8 cellular contexts compared by ENCODE assay signal in genomic region chr17:45948881-45949624, GRCh38. TPM values are rescaled to one million over a fixed set of nuclear protein-coding genes. Genes with fewer than 3 reads are reported as not detected.
A peak's percentile ranks its signal among the peaks of the same experiment; 100 is the strongest.
DNase-seq lines count a peak whose midpoint lies in the region; ATAC-seq, FAIRE-seq and TF ChIP-seq lines count a peak whose summit lies in the region.

No MANE protein-coding gene starts in this region.

- no peaks in the 10 kb centered on the region for H3K4me1 ChIP-seq in pancreas
- H3K4me1 ChIP-seq in tibial artery = peaks cover 0 to 13% (median 7%) of the 10 kb centered on the region in 4 donors

- intact Hi-C loops in Right ventricle myocardium superior (cut with DNase I) (loop anchor here (5.0 kb wide), 1 partner anchor 57 kb away; the partner anchor contains the start of gene MAPT), pancreas (cut with DNase I) (no loop called here), tibial artery (cut with DNase I; ENCODE audit: low total_unique reads) (no loop called here)

- H3K4me1 Mint-ChIP-seq in activated naive CD8-positive, alpha-beta T cell treated with anti-CD3 and anti-CD28 coated beads for 36 hours = peaks cover 5% of the 10 kb centered on the region

- TF ChIP-seq CTCF in AG10803 (conservative IDR thresholded peaks at IDR 0.05; ENCODE audit: low read length) = peak; percentile 61
- peak; percentile 65 to 85 (median 76) for TF ChIP-seq CTCF in pancreas (IDR thresholded peaks at IDR 0.05)
- TF ChIP-seq CTCF in tibial artery (IDR thresholded peaks at IDR 0.05) = peak; percentile 69 to 76

- H3K9me3 ChIP-seq in SK-N-MC (ENCODE audit: low read depth, low read length) (no peaks in the 10 kb centered on the region), pancreas (no peaks in the 10 kb centered on the region), tibial artery (no peaks in the 10 kb centered on the region)

- H3K27me3 Mint-ChIP-seq in activated naive CD8-positive, alpha-beta T cell treated with anti-CD3 and anti-CD28 coated beads for 36 hours = peaks cover 39% of the 10 kb centered on the region

- H3K4me3 ChIP-seq in AG10803 (ENCODE audit: low read length) (peak overlapping the region; percentile 2; the same call in 1 of the 2 replicates), SK-N-MC (no peak overlapping the region), pancreas (peak overlapping the region in 2 of 4 donors; percentile 21 to 22), tibial artery (peak overlapping the region in 1 of 2 donors; percentile 34)

- DNase-seq in AG10803 (ENCODE audit: low read depth) = peak; percentile 48
- DNase-seq in HEK293T (ENCODE audit: extremely low spot score) = peak; percentile 89
- no peak for DNase-seq in SK-N-MC (ENCODE audit: low read depth, low spot score)
- peak; percentile 76 for DNase-seq in activated naive CD8-positive, alpha-beta T cell treated with anti-CD3 and anti-CD28 coated beads for 36 hours
- peak; percentile 89 for DNase-seq in Right ventricle myocardium superior
- peak; percentile 58 to 93 (median 74) for DNase-seq in pancreas
- DNase-seq in tibial artery = peak; percentile 69 to 80
- no peak for DNase-seq in NCI-H128 (lab: John Stamatoyannopoulos, UW; ENCODE audit: unreplicated experiment)

- H3K27ac ChIP-seq in SK-N-MC = peak overlapping the region; percentile 90
- no peak overlapping the region for H3K27ac ChIP-seq in pancreas
- H3K27ac ChIP-seq in tibial artery = no peak overlapping the region

- ATAC-seq in Right ventricle myocardium superior (ENCODE audit: poor library complexity) (peak; percentile 93), pancreas (peak; percentile 98 to 99 (median 99))

- 3 to 4% methylated on average over 34 of the region's 34 CpGs for WGBS in pancreas, 2 donors

- H3K36me3 ChIP-seq in SK-N-MC (ENCODE audit: insufficient read depth, low read length) (peaks cover 11% of the 10 kb centered on the region), pancreas (no peaks in the 10 kb centered on the region), tibial artery (no peaks in the 10 kb centered on the region)

- no peaks in the 10 kb centered on the region for H3K36me3 Mint-ChIP-seq in activated naive CD8-positive, alpha-beta T cell treated with anti-CD3 and anti-CD28 coated beads for 36 hours

- peak overlapping the region; percentile 68 for H3K4me3 Mint-ChIP-seq in activated naive CD8-positive, alpha-beta T cell treated with anti-CD3 and anti-CD28 coated beads for 36 hours

- no peak for FAIRE-seq in pancreas (lab: Jason Lieb, UNC)

- no peaks in the 10 kb centered on the region for H3K27me3 ChIP-seq in pancreas
- H3K27me3 ChIP-seq in tibial artery = peaks cover 0 to 26% of the 10 kb centered on the region in 2 donors

- no peak overlapping the region for H3K27ac Mint-ChIP-seq in activated naive CD8-positive, alpha-beta T cell treated with anti-CD3 and anti-CD28 coated beads for 36 hours

- CTCF ChIA-PET in HEK293T (lab: Yijun Ruan, JAX) = interaction anchor here (0.6 to 1.5 kb wide), 11 partner anchors 9 to 204 kb away, joined by 3 to 8 read pairs (median 3); no protein-coding TSS in a partner anchor

- POLR2A ChIA-PET in HEK293T (lab: Yijun Ruan, JAX) = interaction anchor here (1.0 to 1.5 kb wide), 2 partner anchors 11 to 56 kb away, joined by 3 to 4 read pairs; no protein-coding TSS in a partner anchor

- peak overlapping the region; percentile 54 for H3K9ac ChIP-seq in SK-N-MC (ENCODE audit: insufficient read length)

- H3K9me3 Mint-ChIP-seq in activated naive CD8-positive, alpha-beta T cell treated with anti-CD3 and anti-CD28 coated beads for 36 hours = no peaks in the 10 kb centered on the region

TF ChIP-seq in HEK293T, 16 proteins besides CTCF, POLR2A, EP300 and RAD21:
- TF ChIP-seq HDGF (IDR thresholded peaks at IDR 0.05; ENCODE audit: borderline replicate concordance) = no peak
- peak; percentile 12; the same call in 1 of the 2 replicates for TF ChIP-seq PKNOX1 (IDR thresholded peaks at IDR 0.05)

RNA-seq across cellular contexts. Expression of gene STH, which starts 50.0 kb away (rescaled TPM):
- not detected for total RNA-seq in activated naive CD8-positive, alpha-beta T cell treated with anti-CD3 and anti-CD28 coated beads for 36 hours
- total RNA-seq in Right ventricle myocardium superior = not detected
- not detected for total RNA-seq in pancreas
- polyA plus RNA-seq in pancreas = not detected

RNA-seq across cellular contexts. Expression of gene MAPT, which starts 54.7 kb away (rescaled TPM):
- under 1 TPM; 0.68 to 0.88 TPM for total RNA-seq in activated naive CD8-positive, alpha-beta T cell treated with anti-CD3 and anti-CD28 coated beads for 36 hours
- total RNA-seq in Right ventricle myocardium superior (37.7 TPM), pancreas (1 to 10 TPM; 1.1 to 2.8 (median 1.7) TPM)
- polyA plus RNA-seq in pancreas = 1 to 10 TPM; 1.1 to 3.2 TPM

Comparison
In these comparisons a context has a peak if more than half of its experiments do, and no peak if none do; other contexts are left out.
1. DNase-seq: peak in AG10803 (single experiment), HEK293T (single experiment), activated naive CD8-positive, alpha-beta T cell treated with anti-CD3 and anti-CD28 coated beads for 36 hours (single experiment), Right ventricle myocardium superior (single experiment), pancreas (6 of 6) and tibial artery (2 of 2); none in SK-N-MC (single experiment) and NCI-H128 (single experiment).
2. RNA of gene MAPT, which starts 54.7 kb away (total RNA-seq): 37.7 TPM in Right ventricle myocardium superior (single experiment); 1.1 to 2.8 TPM in pancreas and 0.68 to 0.88 TPM in activated naive CD8-positive, alpha-beta T cell treated with anti-CD3 and anti-CD28 coated beads for 36 hours; every median in the first group is over 10 times any median in the second.
3. Peak in every context shown above with its lines, with median percentiles within 50 percentile points of each other: CTCF ChIP-seq.